In the genomic region with DNA sequence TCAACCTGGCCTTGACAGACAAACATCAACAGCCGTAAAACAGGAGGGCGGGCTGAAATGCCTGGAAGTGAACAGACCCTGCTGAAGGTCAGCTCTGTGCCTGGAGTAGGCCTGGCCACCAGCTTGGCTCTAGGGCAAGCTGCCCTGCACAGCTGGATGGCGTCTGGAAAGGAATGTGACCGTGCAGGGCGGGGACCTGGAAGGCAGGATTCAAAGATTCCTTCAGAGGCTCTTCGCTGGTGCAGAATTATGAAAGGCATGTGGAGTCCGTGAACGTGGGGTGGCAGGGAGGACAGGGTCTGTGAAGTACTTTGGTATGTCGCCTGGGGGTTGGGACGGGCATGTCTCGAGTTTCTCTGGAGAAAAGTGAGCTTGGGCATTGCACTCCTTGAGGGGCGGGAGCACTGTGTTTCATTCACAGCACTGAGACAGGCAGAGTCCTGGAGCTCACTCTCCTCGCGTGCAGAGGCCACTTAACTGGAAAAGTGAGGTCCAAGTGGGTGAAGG, we compare ENCODE assay signal across 8 cellular contexts. TPM values are rescaled to one million over a fixed set of nuclear protein-coding genes. Genes with fewer than 3 reads are reported as not detected.
A peak's percentile ranks its signal among the peaks of the same experiment; 100 is the strongest.
DNase-seq lines count a peak whose midpoint lies in the region; ATAC-seq lines count a peak whose summit lies in the region.

No MANE protein-coding gene starts in this region.

- peak overlapping the region; percentile 98 for H3K4me3 Mint-ChIP-seq in T-helper 1 cell treated with Interleukin-12 subunit alpha and Interleukin-12 subunit beta and Interleukin-4 antibody, amounts not matched to agents 30 μg/mL and 1 μg/mL, for 36 hours
- H3K4me3 Mint-ChIP-seq in activated CD4-positive, alpha-beta memory T cell treated with anti-CD3 and anti-CD28 coated beads, Interleukin-2, amount 10 ng/mL, durations not matched to agents 7 days and 5 days = peak overlapping the region; percentile 94

- WGBS in right cardiac atrium = 18% methylated on average over 14 of the region's 14 CpGs

- ATAC-seq in right cardiac atrium = no peak
- ATAC-seq in GM21381 (IDR thresholded peaks at IDR 0.05; ENCODE audit: unreplicated experiment) = no peak
- no peak for ATAC-seq in GM18861 (IDR thresholded peaks at IDR 0.05; ENCODE audit: unreplicated experiment)

- POLR2A ChIA-PET in activated CD4-positive, alpha-beta memory T cell treated with anti-CD3 and anti-CD28 coated beads, Interleukin-2, amount 10 ng/mL, durations not matched to agents 7 days and 5 days (lab: Charles Lee) = interaction anchor here (0.7 to 25.5 kb wide), 8 partner anchors 8 to 623 kb away, joined by 3 to 1068 read pairs (median 6); a partner anchor contains a TSS

- H3K4me1 ChIP-seq in right cardiac atrium (ENCODE audit: control insufficient read depth, insufficient read depth, low read length) (peaks cover 3% of the 10 kb centered on the region), skeletal muscle satellite cell (ENCODE audit: control insufficient read depth, insufficient read depth, low read length) (peaks cover 35% of the 10 kb centered on the region)

- peaks cover 32% of the 10 kb centered on the region for H3K36me3 Mint-ChIP-seq in T-helper 1 cell treated with Interleukin-12 subunit alpha and Interleukin-12 subunit beta and Interleukin-4 antibody, amounts not matched to agents 30 μg/mL and 1 μg/mL, for 36 hours (ENCODE audit: low read depth)
- peaks cover 53% of the 10 kb centered on the region for H3K36me3 Mint-ChIP-seq in activated CD4-positive, alpha-beta memory T cell treated with anti-CD3 and anti-CD28 coated beads, Interleukin-2, amount 10 ng/mL, durations not matched to agents 7 days and 5 days (ENCODE audit: low read depth)

- peak overlapping the region; percentile 94 for H3K4me2 ChIP-seq in skeletal muscle satellite cell (ENCODE audit: low read length)

- intact Hi-C loops in right cardiac atrium (cut with DNase I) = no loop called here

- H3K4me1 Mint-ChIP-seq in T-helper 1 cell treated with Interleukin-12 subunit alpha and Interleukin-12 subunit beta and Interleukin-4 antibody, amounts not matched to agents 30 μg/mL and 1 μg/mL, for 36 hours (ENCODE audit: low read depth) = peaks cover 70% of the 10 kb centered on the region
- peaks cover 70% of the 10 kb centered on the region for H3K4me1 Mint-ChIP-seq in activated CD4-positive, alpha-beta memory T cell treated with anti-CD3 and anti-CD28 coated beads, Interleukin-2, amount 10 ng/mL, durations not matched to agents 7 days and 5 days

- no peaks in the 10 kb centered on the region for H3K9me3 ChIP-seq in right cardiac atrium (ENCODE audit: control insufficient read depth, low read length)
- H3K9me3 ChIP-seq in skeletal muscle satellite cell (replicated peaks; ENCODE audit: low read length) = no peaks in the 10 kb centered on the region

- H3K27me3 Mint-ChIP-seq in T-helper 1 cell treated with Interleukin-12 subunit alpha and Interleukin-12 subunit beta and Interleukin-4 antibody, amounts not matched to agents 30 μg/mL and 1 μg/mL, for 36 hours (ENCODE audit: low read depth) = no peaks in the 10 kb centered on the region
- H3K27me3 Mint-ChIP-seq in activated CD4-positive, alpha-beta memory T cell treated with anti-CD3 and anti-CD28 coated beads, Interleukin-2, amount 10 ng/mL, durations not matched to agents 7 days and 5 days = no peaks in the 10 kb centered on the region

- H3K27me3 ChIP-seq in right cardiac atrium (ENCODE audit: control insufficient read depth, insufficient read depth) (no peaks in the 10 kb centered on the region), skeletal muscle satellite cell (ENCODE audit: control insufficient read depth, insufficient read depth, low read length) (no peaks in the 10 kb centered on the region)

- H3K27ac ChIP-seq in right cardiac atrium (ENCODE audit: low read length) = peak overlapping the region; percentile 78

- CTCF ChIA-PET in activated CD4-positive, alpha-beta memory T cell treated with anti-CD3 and anti-CD28 coated beads, Interleukin-2, amount 10 ng/mL, durations not matched to agents 7 days and 5 days (lab: Charles Lee) = interaction anchor here (0.7 to 30.2 kb wide), 3 partner anchors 9 to 21 kb away, joined by 3 to 957 read pairs (median 22); a partner anchor contains a TSS

- H3K9me3 Mint-ChIP-seq in T-helper 1 cell treated with Interleukin-12 subunit alpha and Interleukin-12 subunit beta and Interleukin-4 antibody, amounts not matched to agents 30 μg/mL and 1 μg/mL, for 36 hours = no peaks in the 10 kb centered on the region
- no peaks in the 10 kb centered on the region for H3K9me3 Mint-ChIP-seq in activated CD4-positive, alpha-beta memory T cell treated with anti-CD3 and anti-CD28 coated beads, Interleukin-2, amount 10 ng/mL, durations not matched to agents 7 days and 5 days

- H3K4me3 ChIP-seq in right cardiac atrium (ENCODE audit: low read length) = peak overlapping the region; percentile 65
- peak overlapping the region; percentile 100 for H3K4me3 ChIP-seq in skeletal muscle satellite cell (ENCODE audit: low read length)

- H3K9ac ChIP-seq in skeletal muscle satellite cell (ENCODE audit: low read depth, low read length) = peak overlapping the region; percentile 96

- H3K36me3 ChIP-seq in skeletal muscle satellite cell (ENCODE audit: insufficient read depth, low read length) = peaks cover 14% of the 10 kb centered on the region

- peak overlapping the region; percentile 76 for H3K27ac Mint-ChIP-seq in T-helper 1 cell treated with Interleukin-12 subunit alpha and Interleukin-12 subunit beta and Interleukin-4 antibody, amounts not matched to agents 30 μg/mL and 1 μg/mL, for 36 hours
- H3K27ac Mint-ChIP-seq in activated CD4-positive, alpha-beta memory T cell treated with anti-CD3 and anti-CD28 coated beads, Interleukin-2, amount 10 ng/mL, durations not matched to agents 7 days and 5 days = peak overlapping the region; percentile 91

- no peak for DNase-seq in T-helper 1 cell
- no peak for DNase-seq in activated CD4-positive, alpha-beta memory T cell treated with anti-CD3 and anti-CD28 coated beads, Interleukin-2, amount 10 ng/mL, durations not matched to agents 7 days and 5 days
- no peak for DNase-seq in right cardiac atrium
- no peak for DNase-seq in T-helper 9 cell

RNA-seq across cellular contexts. Expression of a gene that starts 1.5 kb away (rescaled TPM):
- 100 to 1,000 TPM; 138 to 146 TPM for total RNA-seq in activated CD4-positive, alpha-beta memory T cell treated with anti-CD3 and anti-CD28 coated beads, Interleukin-2, amount 10 ng/mL, durations not matched to agents 7 days and 5 days
- total RNA-seq in right cardiac atrium = 10 to 100 TPM; 23.4 to 35.3 (median 31.4) TPM
- polyA plus RNA-seq in right cardiac atrium = 20.8 TPM
- total RNA-seq in skeletal muscle satellite cell (2012; rRNA removed) = 43.7 and 56.5 TPM in 2 replicates

RNA-seq across cellular contexts. Expression of a gene that starts 32.4 kb away (rescaled TPM):
- total RNA-seq in activated CD4-positive, alpha-beta memory T cell treated with anti-CD3 and anti-CD28 coated beads, Interleukin-2, amount 10 ng/mL, durations not matched to agents 7 days and 5 days = under 1 TPM; 0.65 to 0.70 TPM
- 1 to 10 TPM in 1 of 4 donors, under 1 TPM in 3; 0.39 to 2.3 (median 0.78) TPM for total RNA-seq in right cardiac atrium
- 0.36 TPM for polyA plus RNA-seq in right cardiac atrium
- total RNA-seq in skeletal muscle satellite cell (2012; rRNA removed) = 0.25 TPM in 1 of 2 replicates, not detected in the other

RNA-seq across cellular contexts. Expression of a gene that starts 40.1 kb away (rescaled TPM):
- 10 to 100 TPM; 37.4 to 40.7 TPM for total RNA-seq in activated CD4-positive, alpha-beta memory T cell treated with anti-CD3 and anti-CD28 coated beads, Interleukin-2, amount 10 ng/mL, durations not matched to agents 7 days and 5 days
- 10 to 100 TPM; 13.3 to 17.9 (median 15.3) TPM for total RNA-seq in right cardiac atrium
- polyA plus RNA-seq in right cardiac atrium = 13.6 TPM
- 13.3 and 22.1 TPM in 2 replicates for total RNA-seq in skeletal muscle satellite cell (2012; rRNA removed)

RNA-seq across cellular contexts. Expression of a gene that starts 47.6 kb away (rescaled TPM):
- total RNA-seq in activated CD4-positive, alpha-beta memory T cell treated with anti-CD3 and anti-CD28 coated beads, Interleukin-2, amount 10 ng/mL, durations not matched to agents 7 days and 5 days = 10 to 100 TPM; 19.8 to 21.1 TPM
- total RNA-seq in right cardiac atrium = 10 to 100 TPM; 21.7 to 28.0 (median 24.6) TPM
- 28.9 TPM for polyA plus RNA-seq in right cardiac atrium
- 6.1 and 9.8 TPM in 2 replicates for total RNA-seq in skeletal muscle satellite cell (2012; rRNA removed)

RNA-seq across cellular contexts. Expression of a gene that starts 58.8 kb away (rescaled TPM):
- total RNA-seq in activated CD4-positive, alpha-beta memory T cell treated with anti-CD3 and anti-CD28 coated beads, Interleukin-2, amount 10 ng/mL, durations not matched to agents 7 days and 5 days = not detected
- not detected for total RNA-seq in right cardiac atrium
- polyA plus RNA-seq in right cardiac atrium = not detected
- not detected in 2 replicates for total RNA-seq in skeletal muscle satellite cell (2012; rRNA removed)
